ENCODE assay signal across 8 cellular contexts in genomic region chr15:70376929-70377691, GRCh38.
DNase-seq lines count a peak whose midpoint lies in the region; ATAC-seq and TF ChIP-seq lines count a peak whose summit lies in the region.

No MANE protein-coding gene starts in this region.

- no peaks in the 10 kb centered on the region for H3K9me3 ChIP-seq in parathyroid adenoma (ENCODE audit: control insufficient read depth, low read length)

- H3K27me3 ChIP-seq in foreskin keratinocyte (peaks cover 4% of the 10 kb centered on the region), parathyroid adenoma (ENCODE audit: control insufficient read depth, insufficient read depth, low read length) (no peaks in the 10 kb centered on the region)

- ATAC-seq in foreskin keratinocyte: peak; percentile 15
- no peak for ATAC-seq in HG03460 (IDR thresholded peaks at IDR 0.05; ENCODE audit: unreplicated experiment)
- no peak for ATAC-seq in GM21381 (IDR thresholded peaks at IDR 0.05; ENCODE audit: unreplicated experiment)
- ATAC-seq in HG02884 (IDR thresholded peaks at IDR 0.05; ENCODE audit: unreplicated experiment): no peak

- DNase-seq in HCEC 1CT (peak; percentile 13), SIG-M5 treated with dmso at 0.1 percent for 504 hours (lab: John Stamatoyannopoulos, UW; ENCODE audit: unreplicated experiment) (peak; percentile 56), foreskin keratinocyte (peak; percentile 15 to 50)
- DNase-seq in central memory CD4-positive, alpha-beta T cell: no peak

- H2AFZ ChIP-seq in parathyroid adenoma: peak overlapping the region; percentile 25

- no peak overlapping the region for H3K4me3 ChIP-seq in parathyroid adenoma (ENCODE audit: low read depth, low read length)

- H3K4me2 ChIP-seq in parathyroid adenoma (ENCODE audit: low read length): no peak overlapping the region

- H3K27ac ChIP-seq in foreskin keratinocyte (no peak overlapping the region), parathyroid adenoma (no peak overlapping the region)

- H3K36me3 ChIP-seq in parathyroid adenoma (ENCODE audit: control insufficient read depth, insufficient read depth, low read length): no peaks in the 10 kb centered on the region

- H3K4me1 ChIP-seq in foreskin keratinocyte (peaks cover 22% of the 10 kb centered on the region), parathyroid adenoma (no peaks in the 10 kb centered on the region)

- no peak for TF ChIP-seq CTCF in foreskin keratinocyte (conservative IDR thresholded peaks at IDR 0.05)
- no peak for TF ChIP-seq CTCF in parathyroid adenoma (IDR thresholded peaks at IDR 0.05)

- no peaks in the 10 kb centered on the region for H3K79me2 ChIP-seq in parathyroid adenoma

- no peak overlapping the region for H3K9ac ChIP-seq in parathyroid adenoma
